Comparison of ENCODE assay signal across 1 cellular context in genomic region chr4:88745581-88746163, GRCh38.
TF ChIP-seq lines count a peak whose summit lies in the region.

No MANE protein-coding gene starts in this region.

TF ChIP-seq in HepG2, 621 proteins besides CTCF, POLR2A, EP300 and RAD21 (continued from another document):
- TF ChIP-seq SKI (IDR thresholded peaks at IDR 0.05; ENCODE audit: partially characterized antibody) (no peak), ZFAT (CRISPR knock-in tag; conservative IDR thresholded peaks at IDR 0.05) (no peak), EED (CRISPR knock-in tag; IDR thresholded peaks at IDR 0.05) (no peak), KDM2A (CRISPR knock-in tag; IDR thresholded peaks at IDR 0.05; ENCODE audit: borderline replicate concordance, low read depth) (no peak), MATR3 (CRISPR knock-in tag; IDR thresholded peaks at IDR 0.05) (no peak), SAP130 (CRISPR knock-in tag; IDR thresholded peaks at IDR 0.05; ENCODE audit: low read depth) (no peak), ZNF343 (CRISPR knock-in tag; IDR thresholded peaks at IDR 0.05) (no peak)
- TF ChIP-seq, protein P1, sequence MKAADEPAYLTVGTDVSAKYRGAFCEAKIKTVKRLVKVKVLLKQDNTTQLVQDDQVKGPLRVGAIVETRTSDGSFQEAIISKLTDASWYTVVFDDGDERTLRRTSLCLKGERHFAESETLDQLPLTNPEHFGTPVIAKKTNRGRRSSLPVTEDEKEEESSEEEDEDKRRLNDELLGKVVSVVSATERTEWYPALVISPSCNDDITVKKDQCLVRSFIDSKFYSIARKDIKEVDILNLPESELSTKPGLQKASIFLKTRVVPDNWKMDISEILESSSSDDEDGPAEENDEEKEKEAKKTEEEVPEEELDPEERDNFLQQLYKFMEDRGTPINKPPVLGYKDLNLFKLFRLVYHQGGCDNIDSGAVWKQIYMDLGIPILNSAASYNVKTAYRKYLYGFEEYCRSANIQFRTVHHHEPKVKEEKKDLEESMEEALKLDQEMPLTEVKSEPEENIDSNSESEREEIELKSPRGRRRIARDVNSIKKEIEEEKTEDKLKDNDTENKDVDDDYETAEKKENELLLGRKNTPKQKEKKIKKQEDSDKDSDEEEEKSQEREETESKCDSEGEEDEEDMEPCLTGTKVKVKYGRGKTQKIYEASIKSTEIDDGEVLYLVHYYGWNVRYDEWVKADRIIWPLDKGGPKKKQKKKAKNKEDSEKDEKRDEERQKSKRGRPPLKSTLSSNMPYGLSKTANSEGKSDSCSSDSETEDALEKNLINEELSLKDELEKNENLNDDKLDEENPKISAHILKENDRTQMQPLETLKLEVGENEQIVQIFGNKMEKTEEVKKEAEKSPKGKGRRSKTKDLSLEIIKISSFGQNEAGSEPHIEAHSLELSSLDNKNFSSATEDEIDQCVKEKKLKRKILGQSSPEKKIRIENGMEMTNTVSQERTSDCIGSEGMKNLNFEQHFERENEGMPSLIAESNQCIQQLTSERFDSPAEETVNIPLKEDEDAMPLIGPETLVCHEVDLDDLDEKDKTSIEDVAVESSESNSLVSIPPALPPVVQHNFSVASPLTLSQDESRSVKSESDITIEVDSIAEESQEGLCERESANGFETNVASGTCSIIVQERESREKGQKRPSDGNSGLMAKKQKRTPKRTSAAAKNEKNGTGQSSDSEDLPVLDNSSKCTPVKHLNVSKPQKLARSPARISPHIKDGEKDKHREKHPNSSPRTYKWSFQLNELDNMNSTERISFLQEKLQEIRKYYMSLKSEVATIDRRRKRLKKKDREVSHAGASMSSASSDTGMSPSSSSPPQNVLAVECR (CRISPR knock-in tag; IDR thresholded peaks at IDR 0.05; ENCODE audit: borderline replicate concordance): no peak
